ENCODE assay signal across 14 cellular contexts in the genomic region with DNA sequence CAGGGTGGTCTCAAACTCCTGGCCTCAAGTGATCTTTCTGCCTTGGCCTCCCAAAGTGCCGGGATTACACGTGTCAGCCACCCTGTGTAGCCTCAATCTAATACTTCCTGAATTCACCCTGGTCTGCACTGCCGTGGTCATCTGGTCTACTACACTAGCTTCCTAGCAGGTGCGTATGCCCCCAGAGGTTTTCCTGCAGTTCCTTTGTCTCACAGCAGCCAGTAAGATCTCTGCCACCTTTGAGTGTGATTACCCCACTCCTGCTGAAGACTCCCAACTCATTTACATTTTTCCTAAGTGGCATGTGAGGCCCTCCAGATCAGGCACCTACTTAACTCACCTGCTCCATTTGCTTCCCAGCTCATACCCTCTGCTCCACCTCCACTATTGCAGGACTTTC.
"Had no signal": no experiment of that assay in that cellular context is flagged by ENCODE, and none has a peak within 500 bp of the region (broad histone marks: within the 10 kb centered on the region; RNA-seq: fewer than 3 reads in every experiment).

No MANE protein-coding gene starts in this region.

- DNase-seq: activated CD8-positive, alpha-beta memory T cell treated with anti-CD3 and anti-CD28 coated beads, Interleukin-2, amount 50 U/mL, for 4 hours; activated naive CD4-positive, alpha-beta T cell treated with anti-CD3 and anti-CD28 coated beads, Interleukin-2, amount 50 U/mL, for 16 hours; adrenal gland; effector memory CD4-positive, alpha-beta T cell; mesendoderm; sigmoid colon; stimulated activated CD4-positive, alpha-beta T cell treated with anti-CD3 and anti-CD28 coated beads, Interleukin-12 subunit alpha, Interleukin-12 subunit beta, amount 100 ng/mL, for 4 hours; stimulated activated naive CD8-positive, alpha-beta T cell treated with anti-CD3 and anti-CD28 coated beads, Interleukin-15, Interleukin-2, amounts not matched to agents 100 U/mL and 50 U/mL, for 24 hours; upper lobe of left lung had no signal

- H3K4me3 Mint-ChIP-seq: activated T-helper 1 cell treated with anti-CD3 and anti-CD28 coated beads, Interleukin-12 subunit alpha, Interleukin-12 subunit beta, Interleukin-2, Interleukin-4 antibody, amounts not matched to agents 30 ng/mL and 10 ng/mL and 1 ng/mL, durations not matched to agents 14 hours and 24 hours and 36 hours; T-helper 1 cell treated with Interleukin-12 subunit alpha and Interleukin-12 subunit beta and Interleukin-4 antibody, amounts not matched to agents 30 μg/mL and 1 μg/mL, for 36 hours had no signal

- H3K27ac ChIP-seq: adrenal gland, epithelial cell of prostate, sigmoid colon, suprapubic skin, upper lobe of left lung had no signal

- H3K9me3 ChIP-seq: adrenal gland, gastrocnemius medialis, sigmoid colon, suprapubic skin, upper lobe of left lung had no signal

- ATAC-seq: stimulated activated naive CD8-positive, alpha-beta T cell treated with anti-CD3 and anti-CD28 coated beads, Interleukin-15, Interleukin-2, amounts not matched to agents 100 U/mL and 50 U/mL, for 24 hours had no signal

- H3K9me3 Mint-ChIP-seq: activated T-helper 1 cell treated with anti-CD3 and anti-CD28 coated beads, Interleukin-12 subunit alpha, Interleukin-12 subunit beta, Interleukin-2, Interleukin-4 antibody, amounts not matched to agents 30 ng/mL and 10 ng/mL and 1 ng/mL, durations not matched to agents 14 hours and 24 hours and 36 hours; T-helper 1 cell treated with Interleukin-12 subunit alpha and Interleukin-12 subunit beta and Interleukin-4 antibody, amounts not matched to agents 30 μg/mL and 1 μg/mL, for 36 hours had no signal

- H3K27ac Mint-ChIP-seq: activated T-helper 1 cell treated with anti-CD3 and anti-CD28 coated beads, Interleukin-12 subunit alpha, Interleukin-12 subunit beta, Interleukin-2, Interleukin-4 antibody, amounts not matched to agents 30 ng/mL and 10 ng/mL and 1 ng/mL, durations not matched to agents 14 hours and 24 hours and 36 hours; T-helper 1 cell treated with Interleukin-12 subunit alpha and Interleukin-12 subunit beta and Interleukin-4 antibody, amounts not matched to agents 30 μg/mL and 1 μg/mL, for 36 hours had no signal

- H3K27me3 ChIP-seq: adrenal gland, gastrocnemius medialis, sigmoid colon, suprapubic skin, upper lobe of left lung had no signal

- H3K4me3 ChIP-seq: adrenal gland, gastrocnemius medialis, sigmoid colon, suprapubic skin, upper lobe of left lung had no signal

- H3K36me3 ChIP-seq: gastrocnemius medialis had no signal
